ENCODE assay signal across 11 cellular contexts in the genomic region with DNA sequence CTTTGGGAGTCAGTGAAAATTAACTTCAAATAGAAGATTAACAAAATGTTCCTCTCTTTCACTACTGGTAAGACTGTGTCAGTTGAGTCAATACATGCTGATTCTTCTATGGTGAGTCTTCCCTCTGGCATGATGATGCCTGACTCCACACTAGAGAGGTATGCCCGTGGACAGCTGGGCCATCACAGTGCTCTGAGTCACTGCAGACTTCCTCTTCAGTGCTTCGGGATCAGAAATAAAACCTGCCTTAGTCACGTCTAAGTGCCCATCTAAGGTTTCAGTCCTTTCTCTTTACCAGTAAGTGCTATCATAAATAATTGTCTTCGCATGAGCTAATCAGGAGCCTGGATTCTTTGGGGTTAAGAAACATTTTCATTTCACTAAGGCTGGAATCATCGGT. TPM values are rescaled to one million over a fixed set of nuclear protein-coding genes. Genes with fewer than 3 reads are reported as not detected.
DNase-seq lines count a peak whose midpoint lies in the region; ATAC-seq and TF ChIP-seq lines count a peak whose summit lies in the region.
"Had no signal": no experiment of that assay in that cellular context is flagged by ENCODE, and none has a peak within 500 bp of the region (broad histone marks: within the 10 kb centered on the region; RNA-seq: fewer than 3 reads in every experiment).

No MANE protein-coding gene starts in this region.

- no peaks in the 10 kb centered on the region for H3K27me3 Mint-ChIP-seq in stimulated activated naive CD8-positive, alpha-beta T cell treated with anti-CD3 and anti-CD28 coated beads, Interleukin-15, amount 100 ng/mL, for 72 hours
- H3K27me3 Mint-ChIP-seq in CD14-positive monocyte (ENCODE audit: low read depth in 3 of 3): peaks cover 2 to 6% (median 3%) of the 10 kb centered on the region in 3 donors
- H3K27me3 Mint-ChIP-seq: brain had no signal

- H3K4me3 Mint-ChIP-seq in stimulated activated naive CD8-positive, alpha-beta T cell treated with anti-CD3 and anti-CD28 coated beads, Interleukin-15, amount 100 ng/mL, for 72 hours: no peak overlapping the region
- H3K4me3 Mint-ChIP-seq in CD14-positive monocyte: no peak overlapping the region

- intact Hi-C loops in CD14-positive monocyte (cut with micrococcal nuclease): no loop called here

- H3K9me3 Mint-ChIP-seq in stimulated activated naive CD8-positive, alpha-beta T cell treated with anti-CD3 and anti-CD28 coated beads, Interleukin-15, amount 100 ng/mL, for 72 hours: no peaks in the 10 kb centered on the region
- H3K9me3 Mint-ChIP-seq in CD14-positive monocyte: no peaks in the 10 kb centered on the region
- H3K9me3 Mint-ChIP-seq: brain had no signal

- no peak for DNase-seq in stimulated activated naive CD8-positive, alpha-beta T cell treated with anti-CD3 and anti-CD28 coated beads, Interleukin-15, Interleukin-2, amounts not matched to agents 100 U/mL and 50 U/mL, for 24 hours
- DNase-seq in stimulated activated naive CD8-positive, alpha-beta T cell treated with anti-CD3 and anti-CD28 coated beads, Interleukin-15, amount 100 ng/mL, for 72 hours: no peak
- DNase-seq in RKO (ENCODE audit: low spot score): peak; percentile 99
- DNase-seq in fibroblast of villous mesenchyme (ENCODE audit: low read depth): peak; percentile 90
- DNase-seq in D341Med (ENCODE audit: low spot score): no peak
- no peak for DNase-seq in CD14-positive monocyte (ENCODE audit: low spot score)
- DNase-seq: GF-D8 had no signal

- no peak for TF ChIP-seq CTCF in fibroblast of villous mesenchyme (IDR thresholded peaks at IDR 0.05; ENCODE audit: insufficient read depth, low read depth, low read length)
- TF ChIP-seq CTCF in CD14-positive monocyte (IDR thresholded peaks at IDR 0.05): no peak

- H3K27ac Mint-ChIP-seq in stimulated activated naive CD8-positive, alpha-beta T cell treated with anti-CD3 and anti-CD28 coated beads, Interleukin-15, amount 100 ng/mL, for 72 hours: no peak overlapping the region
- H3K27ac Mint-ChIP-seq in CD14-positive monocyte: no peak overlapping the region

- H3K36me3 Mint-ChIP-seq in CD14-positive monocyte: no peaks in the 10 kb centered on the region
- H3K36me3 Mint-ChIP-seq: brain had no signal

- H3K4me3 ChIP-seq in fibroblast of villous mesenchyme (ENCODE audit: low read depth, low read length): no peak overlapping the region
- H3K4me3 ChIP-seq: uterus had no signal

- no peaks in the 10 kb centered on the region for H3K4me1 Mint-ChIP-seq in stimulated activated naive CD8-positive, alpha-beta T cell treated with anti-CD3 and anti-CD28 coated beads, Interleukin-15, amount 100 ng/mL, for 72 hours
- H3K4me1 Mint-ChIP-seq in CD14-positive monocyte: no peaks in the 10 kb centered on the region

- ATAC-seq in stimulated activated naive CD8-positive, alpha-beta T cell treated with anti-CD3 and anti-CD28 coated beads, Interleukin-15, Interleukin-2, amounts not matched to agents 100 U/mL and 50 U/mL, for 24 hours: peak; percentile 66
- ATAC-seq in stimulated activated naive CD8-positive, alpha-beta T cell treated with anti-CD3 and anti-CD28 coated beads, Interleukin-15, amount 100 ng/mL, for 72 hours: no peak
- ATAC-seq in GM19351 (IDR thresholded peaks at IDR 0.05; ENCODE audit: unreplicated experiment) (no peak), GM18498 (IDR thresholded peaks at IDR 0.05; ENCODE audit: unreplicated experiment) (no peak)

RNA-seq across cellular contexts. Expression of a gene that starts 1.6 kb away (rescaled TPM):
- total RNA-seq in fibroblast of villous mesenchyme: 1.3 and 7.4 TPM in 2 replicates
- polyA plus RNA-seq in CD14-positive monocyte: not detected

RNA-seq across cellular contexts. Expression of a gene that starts 49.1 kb away (rescaled TPM):
- 148 and 154 TPM in 2 replicates for total RNA-seq in fibroblast of villous mesenchyme
- 100 to 1,000 TPM; 107 to 112 TPM for polyA plus RNA-seq in CD14-positive monocyte

Comparison
In these comparisons a context has a peak if more than half of its experiments do, and no peak if none do; other contexts are left out.
1. DNase-seq: peak in RKO (single experiment) and fibroblast of villous mesenchyme (single experiment); none in stimulated activated naive CD8-positive, alpha-beta T cell treated with anti-CD3 and anti-CD28 coated beads, Interleukin-15, Interleukin-2, amounts not matched to agents 100 U/mL and 50 U/mL, for 24 hours (single experiment), stimulated activated naive CD8-positive, alpha-beta T cell treated with anti-CD3 and anti-CD28 coated beads, Interleukin-15, amount 100 ng/mL, for 72 hours (0 of 2), D341Med (single experiment) and CD14-positive monocyte (single experiment).